ENCODE assay signal across 8 cellular contexts in genomic region chr10:70815504-70816219, GRCh38. TPM values are rescaled to one million over a fixed set of nuclear protein-coding genes. Genes with fewer than 3 reads are reported as not detected.
A peak's percentile ranks its signal among the peaks of the same experiment; 100 is the strongest.
DNase-seq lines count a peak whose midpoint lies in the region; ATAC-seq and TF ChIP-seq lines count a peak whose summit lies in the region.

A gene with protein sequence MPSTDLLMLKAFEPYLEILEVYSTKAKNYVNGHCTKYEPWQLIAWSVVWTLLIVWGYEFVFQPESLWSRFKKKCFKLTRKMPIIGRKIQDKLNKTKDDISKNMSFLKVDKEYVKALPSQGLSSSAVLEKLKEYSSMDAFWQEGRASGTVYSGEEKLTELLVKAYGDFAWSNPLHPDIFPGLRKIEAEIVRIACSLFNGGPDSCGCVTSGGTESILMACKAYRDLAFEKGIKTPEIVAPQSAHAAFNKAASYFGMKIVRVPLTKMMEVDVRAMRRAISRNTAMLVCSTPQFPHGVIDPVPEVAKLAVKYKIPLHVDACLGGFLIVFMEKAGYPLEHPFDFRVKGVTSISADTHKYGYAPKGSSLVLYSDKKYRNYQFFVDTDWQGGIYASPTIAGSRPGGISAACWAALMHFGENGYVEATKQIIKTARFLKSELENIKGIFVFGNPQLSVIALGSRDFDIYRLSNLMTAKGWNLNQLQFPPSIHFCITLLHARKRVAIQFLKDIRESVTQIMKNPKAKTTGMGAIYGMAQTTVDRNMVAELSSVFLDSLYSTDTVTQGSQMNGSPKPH (plus strand): TSS chr10:70815948. CDS start chr10:70816854, 906 bp downstream.

- peak within 1 kb of the TSS; percentile 81 for H3K4me3 ChIP-seq in Loucy (ENCODE audit: low read length, poor library complexity, severe bottlenecking)
- H3K4me3 ChIP-seq in transverse colon, result peak within 1 kb of the TSS; percentile 65 to 87 (median 76)

- H3F3A ChIP-seq in Loucy (ENCODE audit: low read depth), result no peaks in the 10 kb centered on the region

- H3K4me1 ChIP-seq in Loucy (ENCODE audit: insufficient read depth, low read length, poor library complexity, severe bottlenecking) (peaks cover 17% of the 10 kb centered on the region), transverse colon (peaks cover 9 to 19% (median 11%) of the 10 kb centered on the region in 4 donors)

- TF ChIP-seq EP300 in transverse colon (IDR thresholded peaks at IDR 0.05; ENCODE audit: low read depth), result no peak

- intact Hi-C loops in cardiac septum (cut with DNase I), result loop anchor here (1.0 kb wide), 1 partner anchor 65 kb away; no protein-coding TSS in a partner anchor
- intact Hi-C loops in posterior cingulate gyrus (cut with DNase I), result loop anchor here (1.0 kb wide), 1 partner anchor 65 kb away; no protein-coding TSS in a partner anchor
- intact Hi-C loops in transverse colon (cut with DNase I; ENCODE audit: low total_unique reads), result no loop called here

- H3K27ac Mint-ChIP-seq in T-cell, result peak within 1 kb of the TSS; percentile 88 to 92

- H3K36me3 ChIP-seq in Loucy (ENCODE audit: insufficient read depth, low read length) (no peaks in the 10 kb centered on the region), transverse colon (no peaks in the 10 kb centered on the region)

- H3K27me3 ChIP-seq in Loucy (ENCODE audit: insufficient read depth, low read length, poor library complexity, severe bottlenecking) (no peaks in the 10 kb centered on the region), transverse colon (no peaks in the 10 kb centered on the region)

- H3K9me3 ChIP-seq in Loucy (ENCODE audit: insufficient read depth, low read depth, low read length) (no peaks in the 10 kb centered on the region), transverse colon (no peaks in the 10 kb centered on the region)

- no peaks in the 10 kb centered on the region for H4K20me1 ChIP-seq in Loucy (ENCODE audit: insufficient read depth, low read length, poor library complexity, severe bottlenecking)

- H2AFZ ChIP-seq in Loucy (ENCODE audit: low read length), result peak within 1 kb of the TSS; percentile 91

- H3K36me3 Mint-ChIP-seq in T-cell, result peaks cover 10% of the 10 kb centered on the region

- H3K27ac ChIP-seq in adipose tissue (ENCODE audit: low read depth, low read length), result peak within 1 kb of the TSS; percentile 78
- H3K27ac ChIP-seq in transverse colon, result peak within 1 kb of the TSS; percentile 94 to 99 (median 96)

- ATAC-seq in T-cell (replicated peaks in 1 of 4), result peak; percentile 93 to 94 (median 93)

- H3K9ac ChIP-seq in Loucy (ENCODE audit: low read depth, low read length, poor library complexity, severe bottlenecking), result peak within 1 kb of the TSS; percentile 72

- no peaks in the 10 kb centered on the region for H3K27me3 Mint-ChIP-seq in T-cell

- peaks cover 37 to 42% (median 41%) of the 10 kb centered on the region in 3 donors for H3K4me1 Mint-ChIP-seq in T-cell

- in situ Hi-C loops in transverse colon (cut with MboI; ENCODE audit: low pct_ligation_motif_present in 1 of 4, low pct_unique_long_range_greater_than_20kb in 1 of 4, low sequenced_read_pairs in 3 of 4), result loop anchor here in 3 of 4 donors (5.0 to 10.0 kb wide), 3 partner anchors 57 to 69 kb away; partner anchors contain the start of gene PCBD1 (in 1 of the 3)

- peak; percentile 52 for TF ChIP-seq POLR2A in transverse colon (IDR thresholded peaks at IDR 0.05)

- POLR2A ChIA-PET in T-cell (lab: Charles Lee), result no interaction called here

- 1 to 3% (median 2%) methylated on average over 49 to 58 of the region's 58 CpGs for WGBS in adipose tissue, 3 donors
- 4% methylated on average over 26 of the region's 58 CpGs; no CpG with 5 or more reads in 1 of the 2 donors for WGBS in transverse colon (ENCODE audit: low coverage in 1 of 2), 2 donors

- DNase-seq in GM03348 (ENCODE audit: low spot score) (peak; percentile 99), H4 (ENCODE audit: low spot score) (peak; percentile 68), T-cell (peak; percentile 58 to 87 (median 76)), cardiac septum (ENCODE audit: low spot score) (peak; percentile 93), posterior cingulate gyrus (peak; percentile 70 to 97 (median 79)), transverse colon (peak; percentile 90)

- H3K9me2 ChIP-seq in Loucy (replicated peaks; ENCODE audit: low read depth, low read length), result no peaks in the 10 kb centered on the region

- H3K79me2 ChIP-seq in Loucy (ENCODE audit: insufficient read depth, low read length), result no peaks in the 10 kb centered on the region

- TF ChIP-seq CTCF in Loucy (conservative IDR thresholded peaks at IDR 0.05; ENCODE audit: low read length), result peak; percentile 86
- peak; percentile 84 to 97 (median 91) for TF ChIP-seq CTCF in transverse colon (IDR thresholded peaks at IDR 0.05)

- CTCF ChIA-PET in T-cell (lab: Charles Lee), result interaction anchor here (0.5 to 0.7 kb wide), 5 partner anchors 16 to 1502 kb away, joined by 3 to 6 read pairs (median 4); no protein-coding TSS in a partner anchor

- H3K4me2 ChIP-seq in Loucy (ENCODE audit: low read depth, low read length, poor library complexity, severe bottlenecking), result peak within 1 kb of the TSS; percentile 78

- H3K4me3 Mint-ChIP-seq in T-cell, result peak within 1 kb of the TSS; percentile 84 to 89 (median 88)

- H3K9me3 Mint-ChIP-seq in T-cell, result no peaks in the 10 kb centered on the region

RNA-seq across cellular contexts. Expression of the gene that starts here (rescaled TPM):
- 29.7 and 36.7 TPM in 2 replicates for total RNA-seq in H4 (2014; rRNA removed; shearing (Covaris generic))
- total RNA-seq in T-cell (10 to 100 TPM; 25.0 to 36.8 (median 27.9) TPM), cardiac septum (17.3 TPM), transverse colon (10 to 100 TPM; 24.9 to 65.4 (median 61.3) TPM)
- 10 to 100 TPM in 2 of 3 donors, 1 to 10 TPM in 1; 7.3 to 10.9 (median 10.7) TPM for polyA plus RNA-seq in adipose tissue

Comparison
In these comparisons a context has a peak if more than half of its experiments do, and no peak if none do; other contexts are left out.
1. Peak in every context shown above with its lines: DNase-seq, ATAC-seq, H3K4me3 ChIP-seq and H3K27ac ChIP-seq.